8 cellular contexts compared by ENCODE assay signal in genomic region chr19:34482380-34483250, GRCh38. TPM values are rescaled to one million over a fixed set of nuclear protein-coding genes. Genes with fewer than 3 reads are reported as not detected.
A peak's percentile ranks its signal among the peaks of the same experiment; 100 is the strongest.
DNase-seq lines count a peak whose midpoint lies in the region; ATAC-seq and TF ChIP-seq lines count a peak whose summit lies in the region.

No MANE protein-coding gene starts in this region.

- H3K4me1 Mint-ChIP-seq in Calu3 (ENCODE audit: low read depth, unreplicated experiment) (peaks cover 13% of the 10 kb centered on the region), T-cell (peaks cover 3 to 10% (median 9%) of the 10 kb centered on the region in 3 donors), osteocyte (ENCODE audit: unreplicated experiment) (peaks cover 29% of the 10 kb centered on the region)

- intact Hi-C loops in Calu3 (cut with micrococcal nuclease; ENCODE audit: unreplicated experiment) = no loop called here

- TF ChIP-seq CTCF in Calu3 (IDR thresholded peaks at IDR 0.05; ENCODE audit: unreplicated experiment) = no peak
- no peak for TF ChIP-seq CTCF in foreskin fibroblast (IDR thresholded peaks at IDR 0.05; ENCODE audit: low read depth, low read length)
- no peak for TF ChIP-seq CTCF in osteocyte (IDR thresholded peaks at IDR 0.05)

- H3K36me3 Mint-ChIP-seq in Calu3 (ENCODE audit: insufficient read depth, unreplicated experiment) (peaks cover 19% of the 10 kb centered on the region), T-cell (no peaks in the 10 kb centered on the region), osteocyte (ENCODE audit: unreplicated experiment) (peaks cover 7% of the 10 kb centered on the region)

- H3K9me3 Mint-ChIP-seq in Calu3 (ENCODE audit: low read depth, unreplicated experiment) = no peaks in the 10 kb centered on the region
- no peaks in the 10 kb centered on the region for H3K9me3 Mint-ChIP-seq in T-cell
- no peaks in the 10 kb centered on the region for H3K9me3 Mint-ChIP-seq in osteocyte (ENCODE audit: unreplicated experiment)

- no TSS peak for BruUV-seq in Calu3 (replicated peaks; lab: Mats Ljungman, UMichigan)

- H3K27me3 Mint-ChIP-seq in Calu3 (ENCODE audit: unreplicated experiment) (peaks cover 17% of the 10 kb centered on the region), T-cell (peaks cover 36 to 57% of the 10 kb centered on the region in 2 donors), osteocyte (ENCODE audit: unreplicated experiment) (no peaks in the 10 kb centered on the region)

- H3K4me3 Mint-ChIP-seq in Calu3 (ENCODE audit: low read depth, unreplicated experiment) (peak overlapping the region; percentile 55), T-cell (peak overlapping the region; percentile 13 to 70 (median 24)), osteocyte (ENCODE audit: unreplicated experiment) (peak overlapping the region; percentile 83)

- peak overlapping the region; percentile 74 to 76 for H3K4me3 ChIP-seq in foreskin fibroblast (ENCODE audit: low read depth in 1 of 2, low read length in 2 of 2)

- POLR2A ChIA-PET in T-cell (lab: Charles Lee) = no interaction called here

- ATAC-seq in T-cell (replicated peaks in 1 of 4) (no peak), GM19324 (IDR thresholded peaks at IDR 0.05; ENCODE audit: low FRiP score, unreplicated experiment) (no peak), HG02981 (IDR thresholded peaks at IDR 0.05; ENCODE audit: unreplicated experiment) (no peak)

- CTCF ChIA-PET in Calu3 (lab: Charles Lee) (interaction anchor here (0.5 to 1.0 kb wide), 3 partner anchors 60 to 225 kb away, joined by 3 to 5 read pairs (median 3); no protein-coding TSS in a partner anchor), T-cell (lab: Charles Lee) (no interaction called here)

- H3K27ac Mint-ChIP-seq in Calu3 (ENCODE audit: unreplicated experiment) = no peak overlapping the region
- H3K27ac Mint-ChIP-seq in T-cell = no peak overlapping the region
- peak overlapping the region; percentile 67 for H3K27ac Mint-ChIP-seq in osteocyte (ENCODE audit: unreplicated experiment)

- DNase-seq in Calu3 (peak; percentile 34), T-cell (no peak), foreskin fibroblast (peak; percentile 41 to 71), osteocyte (ENCODE audit: extremely low spot score, unreplicated experiment) (no peak), COLO829 (ENCODE audit: low spot score) (no peak), HUDEP-2 (lab: John Stamatoyannopoulos, UW; ENCODE audit: unreplicated experiment in 76 of 76) (no peak)

RNA-seq across cellular contexts. Expression of gene WTIP, which starts 1.1 kb away (rescaled TPM):
- 5.3 and 6.9 TPM in 2 replicates for total RNA-seq in Calu3 (2022)
- 1 to 10 TPM in 1 of 5 donors, under 1 TPM in 4; 0.21 to 1.2 (median 0.50) TPM for total RNA-seq in T-cell
- 25.7 and 32.5 TPM in 2 replicates for total RNA-seq in osteocyte

RNA-seq across cellular contexts. Expression of gene UBA2, which starts 54.4 kb away (rescaled TPM):
- total RNA-seq in Calu3 (2022) = 137 and 158 TPM in 2 replicates
- total RNA-seq in T-cell = 10 to 100 TPM; 61.7 to 87.2 (median 71.3) TPM
- 99.4 and 101 TPM in 2 replicates for total RNA-seq in osteocyte

Comparison
In these comparisons a context has a peak if more than half of its experiments do, and no peak if none do; other contexts are left out.
1. DNase-seq: peak in Calu3 (single experiment) and foreskin fibroblast (2 of 2); none in T-cell (0 of 34), osteocyte (single experiment), COLO829 (single experiment) and HUDEP-2 (0 of 76).
2. H3K4me3 Mint-ChIP-seq: peak in every context shown above with its lines; median percentile 83 in osteocyte; 55 in Calu3; 24 in T-cell.